ENCODE assay signal across 8 cellular contexts in the genomic region with DNA sequence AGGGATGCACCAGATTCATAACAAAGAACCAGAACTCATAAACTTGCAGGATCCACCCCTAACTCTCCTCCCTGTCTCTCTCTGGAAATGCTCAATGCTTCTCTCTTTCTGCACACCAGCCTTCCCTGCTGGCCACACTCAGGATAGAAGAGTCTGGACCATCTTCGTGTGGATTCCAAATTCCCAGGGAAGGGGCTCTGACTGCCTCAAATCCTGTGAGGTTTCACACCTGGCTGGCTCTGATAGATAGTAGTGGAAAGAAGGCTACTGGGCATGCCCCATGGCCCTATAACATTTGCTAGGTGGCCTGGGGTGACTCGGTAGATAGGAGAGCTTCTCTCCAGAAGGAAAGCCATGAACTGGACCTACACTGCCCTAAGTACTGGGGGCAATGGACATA.
"Had no signal": no experiment of that assay in that cellular context is flagged by ENCODE, and none has a peak within 500 bp of the region (broad histone marks: within the 10 kb centered on the region; RNA-seq: fewer than 3 reads in every experiment).

No MANE protein-coding gene starts in this region.

- H3K9me3 Mint-ChIP-seq: H9, IgD-negative memory B cell had no signal

- H3K27ac Mint-ChIP-seq: H9, IgD-negative memory B cell had no signal

- DNase-seq: GM23248, GOT3, H9, HCEC 1CT, KBM-7 had no signal

- H3K36me3 Mint-ChIP-seq: IgD-negative memory B cell had no signal

- H3K9ac ChIP-seq: GM23248 had no signal

- H3K27me3 Mint-ChIP-seq: IgD-negative memory B cell had no signal

- H3K27ac ChIP-seq: GM23248, HL-60 had no signal

- H3K4me3 Mint-ChIP-seq: H9, IgD-negative memory B cell had no signal

- H3K4me1 Mint-ChIP-seq: H9, IgD-negative memory B cell had no signal

- H3K4me3 ChIP-seq: GM23248 had no signal

- ATAC-seq: HepG2 had no signal
